16 cellular contexts compared by ENCODE assay signal in the genomic region with DNA sequence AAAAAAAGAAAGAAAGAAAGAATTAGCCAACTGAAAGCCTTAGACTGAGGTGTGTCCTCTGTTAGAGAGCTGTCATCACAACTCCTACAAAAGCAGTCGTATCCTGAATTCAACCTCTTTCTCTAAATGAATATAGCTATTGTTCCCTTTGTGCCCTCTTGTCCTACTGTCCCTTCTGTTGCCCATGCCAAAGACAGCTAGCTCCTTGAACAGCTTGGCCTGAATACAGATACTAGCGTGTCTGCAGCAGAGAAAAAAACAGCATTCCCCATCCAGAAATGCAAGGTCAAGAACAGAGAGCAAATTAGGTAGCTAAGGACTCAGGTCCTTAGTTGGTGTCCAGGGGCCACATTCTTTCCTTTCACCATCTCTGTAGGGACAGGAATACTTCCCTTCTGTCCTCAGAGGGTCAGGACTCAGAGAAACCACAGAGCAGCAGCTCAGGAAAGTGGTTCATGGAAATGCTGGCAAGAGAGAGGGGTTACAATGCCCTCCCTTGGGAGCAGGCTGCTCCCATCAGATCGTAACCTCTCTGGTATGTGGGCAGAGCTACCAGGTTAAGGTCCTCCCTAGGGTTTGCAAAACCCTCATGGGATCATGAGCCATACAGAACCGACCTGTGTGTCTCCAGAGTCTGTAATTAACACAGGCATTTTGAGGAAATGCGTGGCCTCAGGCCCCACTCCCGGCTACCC. TPM values are rescaled to one million over a fixed set of nuclear protein-coding genes. Genes with fewer than 3 reads are reported as not detected.
DNase-seq lines count a peak whose midpoint lies in the region; ATAC-seq and TF ChIP-seq lines count a peak whose summit lies in the region.
"Had no signal": no experiment of that assay in that cellular context is flagged by ENCODE, and none has a peak within 500 bp of the region (broad histone marks: within the 10 kb centered on the region; RNA-seq: fewer than 3 reads in every experiment).

No MANE protein-coding gene starts in this region.

- H3K9me3 Mint-ChIP-seq in CD8-positive, alpha-beta memory T cell, result no peaks in the 10 kb centered on the region

- peak overlapping the region in 6 of 8 donors; percentile 24 to 87 (median 65) for H3K27ac Mint-ChIP-seq in CD8-positive, alpha-beta memory T cell

- H2AFZ ChIP-seq in trophoblast cell (ENCODE audit: insufficient read depth, low read length, poor library complexity), result no peak overlapping the region

- H3K79me2 ChIP-seq in trophoblast cell (ENCODE audit: control insufficient read depth, insufficient read depth, low read length, poor library complexity), result peaks cover 3% of the 10 kb centered on the region

- ATAC-seq in HG02938 (IDR thresholded peaks at IDR 0.05; ENCODE audit: unreplicated experiment) (no peak), HG03521 (IDR thresholded peaks at IDR 0.05; ENCODE audit: unreplicated experiment) (no peak)
- ATAC-seq: mucosa of descending colon had no signal

- peaks cover 6% of the 10 kb centered on the region for H3K79me1 ChIP-seq in trophoblast cell (ENCODE audit: low read length)

- no peak overlapping the region for H3K23ac ChIP-seq in trophoblast cell (ENCODE audit: low read length)

- H2BK12ac ChIP-seq in trophoblast cell (ENCODE audit: low read length), result no peak overlapping the region

- no peaks in the 10 kb centered on the region for H3K36me3 ChIP-seq in CD8-positive, alpha-beta memory T cell (ENCODE audit: insufficient read depth, low read length)
- H3K36me3 ChIP-seq in trophoblast cell (ENCODE audit: control insufficient read depth in 1 of 2, insufficient read depth in 2 of 2, low read length in 2 of 2), result peaks cover 0 to 8% of the 10 kb centered on the region in 2 experiments
- H3K36me3 ChIP-seq in thyroid gland, result no peaks in the 10 kb centered on the region
- H3K36me3 ChIP-seq: adrenal gland, ovary had no signal

- no peak overlapping the region for H2BK5ac ChIP-seq in trophoblast cell (ENCODE audit: low read depth, low read length, poor library complexity)

- H3K4me2 ChIP-seq in trophoblast cell (ENCODE audit: low read length), result no peak overlapping the region

- H3K4me3 Mint-ChIP-seq in CD8-positive, alpha-beta memory T cell, result peak overlapping the region in 4 of 7 donors; percentile 6 to 71 (median 44)

- H3K4ac ChIP-seq in trophoblast cell (ENCODE audit: low read depth, low read length), result no peak overlapping the region

- peaks cover 30% of the 10 kb centered on the region for H3K4me1 ChIP-seq in CD8-positive, alpha-beta memory T cell (ENCODE audit: insufficient read depth, low read length)
- peaks cover 11 to 12% of the 10 kb centered on the region in 2 experiments for H3K4me1 ChIP-seq in trophoblast cell (ENCODE audit: control insufficient read depth in 1 of 2, insufficient read depth in 2 of 2, low read length in 2 of 2)
- peaks cover 14 to 23% of the 10 kb centered on the region in 2 donors for H3K4me1 ChIP-seq in thyroid gland

- no peak overlapping the region for H3K18ac ChIP-seq in trophoblast cell (ENCODE audit: low read length)

- no peak overlapping the region for H4K8ac ChIP-seq in trophoblast cell (ENCODE audit: low read depth, low read length)

- H2BK120ac ChIP-seq in trophoblast cell (ENCODE audit: insufficient read depth, low read length, poor library complexity), result no peak overlapping the region

- TF ChIP-seq POLR2A in NB4 (IDR thresholded peaks at IDR 0.05; ENCODE audit: extremely low read depth, insufficient read length) (no peak), thyroid gland (IDR thresholded peaks at IDR 0.05) (no peak)

- H3K4me3 ChIP-seq in CD8-positive, alpha-beta memory T cell (ENCODE audit: low read length), result no peak overlapping the region
- H3K4me3 ChIP-seq in NB4 (ENCODE audit: low read depth, low read length) (no peak overlapping the region), fibroblast of the aortic adventitia (ENCODE audit: low read depth, low read length) (no peak overlapping the region), trophoblast cell (ENCODE audit: low read depth, low read length) (no peak overlapping the region), thyroid gland (replicated peaks in 1 of 3) (no peak overlapping the region)
- H3K4me3 ChIP-seq: adrenal gland, mucosa of descending colon, ovary had no signal

- no peak overlapping the region for H3K27ac ChIP-seq in CD8-positive, alpha-beta memory T cell (ENCODE audit: low read depth, low read length)
- H3K27ac ChIP-seq in trophoblast cell (ENCODE audit: low read depth, low read length) (no peak overlapping the region), thyroid gland (no peak overlapping the region)
- H3K27ac ChIP-seq: adrenal gland, ovary had no signal

- no peak overlapping the region for H4K12ac ChIP-seq in trophoblast cell (ENCODE audit: low read depth, low read length)

- H3K14ac ChIP-seq in trophoblast cell (ENCODE audit: low read length), result no peak overlapping the region

- peaks cover 0 to 3% of the 10 kb centered on the region in 2 donors for H3K27me3 Mint-ChIP-seq in CD8-positive, alpha-beta memory T cell

- intact Hi-C loops in thyroid gland (cut with DNase I), result no loop called here

- DNase-seq in CD8-positive, alpha-beta memory T cell, result no peak
- DNase-seq in NB4 (ENCODE audit: low read depth) (peak; percentile 65), fibroblast of the aortic adventitia (ENCODE audit: low read depth) (peak; percentile 34), trophoblast cell (peak; percentile 18 to 58), NCI-H2171 (lab: John Stamatoyannopoulos, UW) (no peak), thyroid gland (no peak)
- DNase-seq: activated CD4-positive, alpha-beta T cell treated with anti-CD3 and anti-CD28 coated beads for 48 hours; activated effector memory CD4-positive, alpha-beta T cell treated with Interleukin-2 at 50 U/mL for 16 hours; adrenal gland; mucosa of descending colon; ovary had no signal

- POLR2A ChIA-PET in CD8-positive, alpha-beta memory T cell (lab: Charles Lee), result interaction anchor here (4.0 kb wide), 1 partner anchor 24 kb away, joined by 64 read pairs; a partner anchor contains a TSS

- H3K9ac ChIP-seq in trophoblast cell (ENCODE audit: low read length), result no peak overlapping the region

- no peak overlapping the region for H2AK5ac ChIP-seq in trophoblast cell (ENCODE audit: low read length)

- CTCF ChIA-PET in CD8-positive, alpha-beta memory T cell (lab: Charles Lee), result interaction anchor here (0.9 to 1.4 kb wide), 4 partner anchors 9 to 88 kb away, joined by 3 to 4 read pairs (median 4); a partner anchor contains a TSS

- H3K9me3 ChIP-seq in CD8-positive, alpha-beta memory T cell (ENCODE audit: low read length), result no peaks in the 10 kb centered on the region
- H3K9me3 ChIP-seq in trophoblast cell (ENCODE audit: insufficient read depth, low read depth, low read length), result peaks cover 3% of the 10 kb centered on the region
- H3K9me3 ChIP-seq in thyroid gland, result no peaks in the 10 kb centered on the region
- H3K9me3 ChIP-seq: adrenal gland, mucosa of descending colon, ovary had no signal

- TF ChIP-seq CTCF in NB4 (IDR thresholded peaks at IDR 0.05; ENCODE audit: low read depth, low read length), result no peak
- TF ChIP-seq CTCF in fibroblast of the aortic adventitia (IDR thresholded peaks at IDR 0.05; ENCODE audit: insufficient read depth, low read length), result no peak
- TF ChIP-seq CTCF in thyroid gland (IDR thresholded peaks at IDR 0.05), result no peak

- WGBS in trophoblast cell (ENCODE audit: extremely low coverage, insufficient coverage, insufficient read length), result no CpG with 5 or more reads among the region's 6 CpGs
- WGBS in thyroid gland, 2 donors, result 72 to 85% methylated on average over 6 of the region's 6 CpGs

- H3K36me3 Mint-ChIP-seq in CD8-positive, alpha-beta memory T cell, result peaks cover 0 to 13% (median 0%) of the 10 kb centered on the region in 3 donors

- no peaks in the 10 kb centered on the region for H3K27me3 ChIP-seq in CD8-positive, alpha-beta memory T cell (ENCODE audit: insufficient read depth, low read length, poor library complexity, severe bottlenecking)
- H3K27me3 ChIP-seq in trophoblast cell (ENCODE audit: insufficient read depth, low read length) (no peaks in the 10 kb centered on the region), thyroid gland (no peaks in the 10 kb centered on the region)
- H3K27me3 ChIP-seq: adrenal gland, ovary had no signal

- H3K4me1 Mint-ChIP-seq in CD8-positive, alpha-beta memory T cell, result peaks cover 29 to 40% (median 34%) of the 10 kb centered on the region in 3 donors

- no peak overlapping the region for H4K91ac ChIP-seq in trophoblast cell (ENCODE audit: low read depth, low read length)

RNA-seq across cellular contexts. Expression of a gene that starts 1.8 kb away (rescaled TPM):
- 10 to 100 TPM; 25.0 to 31.7 TPM for total RNA-seq in CD8-positive, alpha-beta memory T cell
- 24.1 TPM for polyA plus RNA-seq in CD8-positive, alpha-beta memory T cell
- 7.7 and 26.4 TPM in 2 replicates for total RNA-seq in fibroblast of the aortic adventitia (ENCODE audit: low replicate concordance)
- 11.5 and 14.1 TPM in 2 replicates for polyA plus RNA-seq in trophoblast cell (2013)
- total RNA-seq in thyroid gland, result 10 to 100 TPM; 22.7 to 33.8 (median 29.4) TPM

RNA-seq across cellular contexts. Expression of a gene that starts 22.9 kb away (rescaled TPM):
- total RNA-seq in CD8-positive, alpha-beta memory T cell, result not detected
- polyA plus RNA-seq in CD8-positive, alpha-beta memory T cell, result not detected
- total RNA-seq in fibroblast of the aortic adventitia (ENCODE audit: low replicate concordance) (not detected in 2 replicates), thyroid gland (not detected)
- polyA plus RNA-seq in trophoblast cell (2013), result not detected in 2 replicates
- total RNA-seq: fibroblast of villous mesenchyme, RPMI7951, subcutaneous adipose tissue had no signal

RNA-seq across cellular contexts. Expression of a gene that starts 23.7 kb away (rescaled TPM):
- 10 to 100 TPM; 55.8 to 57.8 TPM for total RNA-seq in CD8-positive, alpha-beta memory T cell
- polyA plus RNA-seq in CD8-positive, alpha-beta memory T cell, result 18.2 TPM
- total RNA-seq in fibroblast of the aortic adventitia (ENCODE audit: low replicate concordance), result 32.0 and 44.9 TPM in 2 replicates
- polyA plus RNA-seq in trophoblast cell (2013), result 12.2 and 12.5 TPM in 2 replicates
- total RNA-seq in thyroid gland, result 10 to 100 TPM; 20.1 to 41.6 (median 23.6) TPM

RNA-seq across cellular contexts. Expression of a gene that starts 24.7 kb away (rescaled TPM):
- 10 to 100 TPM; 36.4 to 37.3 TPM for total RNA-seq in CD8-positive, alpha-beta memory T cell
- 31.6 TPM for polyA plus RNA-seq in CD8-positive, alpha-beta memory T cell
- 40.8 and 78.4 TPM in 2 replicates for total RNA-seq in fibroblast of the aortic adventitia (ENCODE audit: low replicate concordance)
- polyA plus RNA-seq in trophoblast cell (2013), result 19.6 and 22.5 TPM in 2 replicates
- 10 to 100 TPM; 34.9 to 68.4 (median 44.6) TPM for total RNA-seq in thyroid gland

RNA-seq across cellular contexts. Expression of a gene that starts 35.6 kb away (rescaled TPM):
- 10 to 100 TPM; 12.5 to 14.0 TPM for total RNA-seq in CD8-positive, alpha-beta memory T cell
- 4.9 TPM for polyA plus RNA-seq in CD8-positive, alpha-beta memory T cell
- total RNA-seq in fibroblast of the aortic adventitia (ENCODE audit: low replicate concordance) (14.7 and 24.3 TPM in 2 replicates), thyroid gland (10 to 100 TPM in 1 of 4 donors, 1 to 10 TPM in 3; 7.8 to 14.1 (median 9.5) TPM)
- polyA plus RNA-seq in trophoblast cell (2013), result 29.3 and 29.7 TPM in 2 replicates

Comparison
In these comparisons a context has a peak if more than half of its experiments do, and no peak if none do; other contexts are left out.
1. DNase-seq: peak in NB4 (single experiment), fibroblast of the aortic adventitia (single experiment) and trophoblast cell (2 of 2); none in CD8-positive, alpha-beta memory T cell (0 of 5), NCI-H2171 (single experiment) and thyroid gland (0 of 2).